Comparison of ENCODE assay signal across 9 cellular contexts in the genomic region with DNA sequence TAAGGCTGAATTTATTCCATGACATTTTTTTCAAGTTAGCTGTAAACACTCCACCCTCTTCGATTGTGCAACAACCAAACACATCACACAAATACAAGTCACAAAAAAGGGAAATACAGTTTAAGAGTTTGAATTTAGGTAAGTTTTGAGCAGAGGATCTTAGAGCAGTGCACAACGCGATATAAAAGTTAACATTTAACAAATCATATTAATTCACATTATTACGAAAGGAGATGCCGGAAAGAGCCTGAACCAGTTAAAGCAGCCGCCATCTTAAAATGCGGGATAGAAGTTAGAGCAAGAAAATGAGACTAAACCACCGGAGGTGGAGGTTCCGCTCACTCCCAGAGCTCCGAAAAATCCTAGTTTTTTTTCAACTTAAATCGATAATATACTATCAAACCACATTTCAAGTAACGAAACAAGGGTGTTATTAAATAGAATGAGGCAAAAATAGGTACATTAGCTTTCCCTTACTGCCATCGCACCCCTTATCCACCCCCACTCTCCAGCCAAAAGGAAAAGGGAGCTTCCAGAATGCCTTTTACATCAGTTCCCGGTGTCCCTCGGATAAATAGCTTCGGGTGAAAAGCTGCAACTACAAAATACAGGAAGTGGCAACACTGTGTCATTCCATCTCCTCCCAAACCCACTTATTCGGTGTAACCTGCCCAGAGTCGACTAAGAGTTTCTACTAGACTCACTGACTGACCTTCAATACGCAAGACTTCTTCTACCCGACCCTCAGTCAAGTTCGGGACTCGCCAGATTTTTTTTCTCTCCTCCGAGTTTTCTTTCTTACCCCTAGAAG. TPM values are rescaled to one million over a fixed set of nuclear protein-coding genes. Genes with fewer than 3 reads are reported as not detected.
DNase-seq lines count a peak whose midpoint lies in the region; ATAC-seq and TF ChIP-seq lines count a peak whose summit lies in the region.
"Had no signal": no experiment of that assay in that cellular context is flagged by ENCODE, and none has a peak within 500 bp of the region (broad histone marks: within the 10 kb centered on the region; RNA-seq: fewer than 3 reads in every experiment).

No MANE protein-coding gene starts in this region.

- BruUV-seq in MCF 10A (replicated peaks; lab: Mats Ljungman, UMichigan) = TSS peak; percentile 22

- no peaks in the 10 kb centered on the region for H3K27me3 Mint-ChIP-seq in MCF 10A (ENCODE audit: insufficient read depth, unreplicated experiment)
- no peaks in the 10 kb centered on the region for H3K27me3 Mint-ChIP-seq in stimulated activated naive B cell treated with anti-CD40 and anti-IgM and Interleukin-4, amounts not matched to agents 10 μg/mL and 1 μg/mL and 100 μg/mL, for 72 hours
- H3K27me3 Mint-ChIP-seq: central memory CD8-positive, alpha-beta T cell had no signal

- peak overlapping the region; percentile 84 for H3K4me3 ChIP-seq in kidney epithelial cell (ENCODE audit: low read depth, low read length)

- POLR2A ChIA-PET in MCF 10A (lab: Yijun Ruan, JAX) = interaction anchor here (0.6 to 9.5 kb wide), 31 partner anchors 8 to 395 kb away, joined by 3 to 287 read pairs (median 6); a partner anchor contains a TSS

- peaks cover 1% of the 10 kb centered on the region for H3K36me3 Mint-ChIP-seq in MCF 10A (ENCODE audit: insufficient read depth, unreplicated experiment)
- H3K36me3 Mint-ChIP-seq in stimulated activated naive B cell treated with anti-CD40 and anti-IgM and Interleukin-4, amounts not matched to agents 10 μg/mL and 1 μg/mL and 100 μg/mL, for 72 hours = peaks cover 15 to 21% of the 10 kb centered on the region in 2 donors

- H3K9me3 Mint-ChIP-seq in MCF 10A (ENCODE audit: unreplicated experiment) = no peaks in the 10 kb centered on the region
- H3K9me3 Mint-ChIP-seq in stimulated activated naive B cell treated with anti-CD40 and anti-IgM and Interleukin-4, amounts not matched to agents 10 μg/mL and 1 μg/mL and 100 μg/mL, for 72 hours = no peaks in the 10 kb centered on the region
- H3K9me3 Mint-ChIP-seq: central memory CD8-positive, alpha-beta T cell had no signal

- DNase-seq in DMS114 treated with DMSO at 0.1 percent for 48 hours (lab: John Stamatoyannopoulos, UW; ENCODE audit: unreplicated experiment) = peak; percentile 45
- peak; percentile 77 for DNase-seq in HT1080 (ENCODE audit: low read depth)
- peak; percentile 80 for DNase-seq in SIG-M5 treated with dmso at 0.1 percent for 504 hours (lab: John Stamatoyannopoulos, UW; ENCODE audit: unreplicated experiment)
- DNase-seq in MCF 10A (ENCODE audit: unreplicated experiment) = peak; percentile 82
- no peak for DNase-seq in kidney epithelial cell (ENCODE audit: low read depth)
- DNase-seq in stimulated activated naive B cell treated with anti-CD40 and anti-IgM and Interleukin-4, amounts not matched to agents 10 μg/mL and 1 μg/mL and 100 μg/mL, for 72 hours = peak; percentile 32
- DNase-seq in cortex of kidney (lab: John Stamatoyannopoulos, UW) = no peak

- no peak overlapping the region for H3K4me3 Mint-ChIP-seq in MCF 10A (ENCODE audit: unreplicated experiment)
- no peak overlapping the region for H3K4me3 Mint-ChIP-seq in stimulated activated naive B cell treated with anti-CD40 and anti-IgM and Interleukin-4, amounts not matched to agents 10 μg/mL and 1 μg/mL and 100 μg/mL, for 72 hours
- H3K4me3 Mint-ChIP-seq: central memory CD8-positive, alpha-beta T cell had no signal

- TF ChIP-seq CTCF in MCF 10A (IDR thresholded peaks at IDR 0.05; ENCODE audit: unreplicated experiment) (no peak), kidney epithelial cell (IDR thresholded peaks at IDR 0.05; ENCODE audit: insufficient read depth, low read length, poor library complexity, severe bottlenecking) (no peak)

- H3K27ac Mint-ChIP-seq in MCF 10A (ENCODE audit: low read depth, unreplicated experiment) = no peak overlapping the region
- H3K27ac Mint-ChIP-seq in stimulated activated naive B cell treated with anti-CD40 and anti-IgM and Interleukin-4, amounts not matched to agents 10 μg/mL and 1 μg/mL and 100 μg/mL, for 72 hours = no peak overlapping the region

- H3K27me3 ChIP-seq in kidney epithelial cell (ENCODE audit: control insufficient read depth, insufficient read depth, low read length) = no peaks in the 10 kb centered on the region

- CTCF ChIA-PET in MCF 10A (lab: Yijun Ruan, JAX) = interaction anchor here (1.5 to 3.6 kb wide), 4 partner anchors 9 to 325 kb away, joined by 4 to 10 read pairs (median 8); a partner anchor contains a TSS

- no peak for ATAC-seq in stimulated activated naive B cell treated with anti-CD40 and anti-IgM and Interleukin-4, amounts not matched to agents 10 μg/mL and 1 μg/mL and 100 μg/mL, for 72 hours (replicated peaks)
- ATAC-seq in HG03342 (IDR thresholded peaks at IDR 0.05; ENCODE audit: unreplicated experiment) = no peak

- intact Hi-C loops in MCF 10A (cut with micrococcal nuclease) = loop anchor here (1.0 to 5.0 kb wide), 5 partner anchors 44 to 378 kb away; a partner anchor contains a TSS

- H3K36me3 ChIP-seq in kidney epithelial cell (ENCODE audit: control insufficient read depth, insufficient read depth, low read length) = no peaks in the 10 kb centered on the region

- peaks cover 12% of the 10 kb centered on the region for H3K4me1 Mint-ChIP-seq in MCF 10A (ENCODE audit: insufficient read depth, unreplicated experiment)
- H3K4me1 Mint-ChIP-seq in stimulated activated naive B cell treated with anti-CD40 and anti-IgM and Interleukin-4, amounts not matched to agents 10 μg/mL and 1 μg/mL and 100 μg/mL, for 72 hours = peaks cover 23 to 49% of the 10 kb centered on the region in 2 donors

RNA-seq across cellular contexts. Expression of a gene that starts 1.9 kb away (rescaled TPM):
- 564 and 701 TPM in 2 replicates for total RNA-seq in HT1080 (2014; rRNA removed; shearing (Covaris generic))
- polyA plus RNA-seq in HT1080 (2015; cell fraction: cytosol; rRNA removed) = 437 and 465 TPM in 2 replicates
- 364 and 365 TPM in 2 replicates for polyA plus RNA-seq in HT1080 (2015; cell fraction: nucleus; rRNA removed)
- total RNA-seq in MCF 10A (2022) (505 and 547 TPM in 2 replicates), kidney epithelial cell (371 and 376 TPM in 2 replicates)

RNA-seq across cellular contexts. Expression of a gene that starts 43.3 kb away (rescaled TPM):
- 51.3 and 67.5 TPM in 2 replicates for total RNA-seq in HT1080 (2014; rRNA removed; shearing (Covaris generic))
- polyA plus RNA-seq in HT1080 (2015; cell fraction: cytosol; rRNA removed) = 45.8 and 46.3 TPM in 2 replicates
- 12.9 and 14.0 TPM in 2 replicates for polyA plus RNA-seq in HT1080 (2015; cell fraction: nucleus; rRNA removed)
- 35.5 and 35.8 TPM in 2 replicates for total RNA-seq in MCF 10A (2022)
- 26.2 and 30.4 TPM in 2 replicates for total RNA-seq in kidney epithelial cell

Comparison
In these comparisons a context has a peak if more than half of its experiments do, and no peak if none do; other contexts are left out.
1. DNase-seq: peak in DMS114 treated with DMSO at 0.1 percent for 48 hours (single experiment), HT1080 (single experiment), SIG-M5 treated with dmso at 0.1 percent for 504 hours (single experiment), MCF 10A (single experiment) and stimulated activated naive B cell treated with anti-CD40 and anti-IgM and Interleukin-4, amounts not matched to agents 10 μg/mL and 1 μg/mL and 100 μg/mL, for 72 hours (single experiment); none in kidney epithelial cell (single experiment) and cortex of kidney (single experiment).